In genomic region chr9:129604766-129605163, GRCh38 we compare ENCODE assay signal across 2 cellular contexts.
TF ChIP-seq lines count a peak whose summit lies in the region.

No MANE protein-coding gene starts in this region.

TF ChIP-seq in HEK293, 187 proteins besides CTCF, POLR2A, EP300 and RAD21 (continued from another document):
- TF ChIP-seq ZSCAN4 (tag by site-specific recombination; IDR thresholded peaks at IDR 0.05) (no peak), SALL2 (tag by site-specific recombination; IDR thresholded peaks at IDR 0.05; ENCODE audit: borderline replicate concordance) (no peak), ZSCAN30 (tag by site-specific recombination; IDR thresholded peaks at IDR 0.05) (no peak), PATZ1 (tag by site-specific recombination; IDR thresholded peaks at IDR 0.05) (no peak), ZNF518A (tag by site-specific recombination; conservative IDR thresholded peaks at IDR 0.05; ENCODE audit: low read depth) (no peak)
TF ChIP-seq in HEK293: peak in this region for 1.

TF ChIP-seq in WTC11, 78 proteins besides CTCF, POLR2A, EP300 and RAD21 (continued from another document):
- TF ChIP-seq NR2C2 (CRISPR knock-in tag; IDR thresholded peaks at IDR 0.05) = no peak
- TF ChIP-seq, protein P1, sequence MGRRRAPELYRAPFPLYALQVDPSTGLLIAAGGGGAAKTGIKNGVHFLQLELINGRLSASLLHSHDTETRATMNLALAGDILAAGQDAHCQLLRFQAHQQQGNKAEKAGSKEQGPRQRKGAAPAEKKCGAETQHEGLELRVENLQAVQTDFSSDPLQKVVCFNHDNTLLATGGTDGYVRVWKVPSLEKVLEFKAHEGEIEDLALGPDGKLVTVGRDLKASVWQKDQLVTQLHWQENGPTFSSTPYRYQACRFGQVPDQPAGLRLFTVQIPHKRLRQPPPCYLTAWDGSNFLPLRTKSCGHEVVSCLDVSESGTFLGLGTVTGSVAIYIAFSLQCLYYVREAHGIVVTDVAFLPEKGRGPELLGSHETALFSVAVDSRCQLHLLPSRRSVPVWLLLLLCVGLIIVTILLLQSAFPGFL (CRISPR knock-in tag; IDR thresholded peaks at IDR 0.05; ENCODE audit: borderline replicate concordance) = no peak
